Comparison of ENCODE assay signal across 1 cellular context in genomic region chr3:75641107-75641517, GRCh38.
TF ChIP-seq lines count a peak whose summit lies in the region.

No MANE protein-coding gene starts in this region.

TF ChIP-seq in H1, 55 proteins besides CTCF, POLR2A, EP300 and RAD21 (continued from another document):
- TF ChIP-seq CREB1 (IDR thresholded peaks at IDR 0.05) (peak; percentile 87), SIX5 (IDR thresholded peaks at IDR 0.05; ENCODE audit: low read depth, low read length) (peak; percentile 62)
